Comparison of ENCODE assay signal across 19 cellular contexts in the genomic region with DNA sequence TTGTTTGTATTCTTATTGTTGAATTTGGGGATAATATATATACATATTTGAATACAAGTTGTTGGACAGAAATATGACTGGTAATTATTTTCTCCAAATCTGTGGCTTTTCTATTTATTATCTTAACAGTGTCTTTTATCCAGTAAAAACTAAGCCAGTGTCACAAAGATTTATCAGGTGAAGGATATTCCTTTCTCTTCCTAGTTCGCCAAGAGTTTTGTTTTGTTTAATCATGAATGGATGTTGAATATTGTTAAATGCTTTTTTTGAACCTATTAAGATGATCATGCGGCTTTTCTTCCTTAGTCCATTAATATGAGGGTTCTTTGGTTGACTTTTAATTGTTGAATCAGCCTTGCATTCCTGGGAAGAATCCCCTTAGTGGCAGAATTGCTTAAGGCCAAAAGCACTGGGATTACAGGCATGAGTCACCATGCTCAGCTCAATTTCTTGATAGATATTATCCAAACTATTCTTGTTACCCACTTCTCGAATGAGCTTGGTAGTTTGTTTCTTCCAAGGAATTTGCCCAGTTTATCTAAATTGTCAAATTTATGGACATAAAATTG. TPM values are rescaled to one million over a fixed set of nuclear protein-coding genes. Genes with fewer than 3 reads are reported as not detected.
DNase-seq lines count a peak whose midpoint lies in the region; ATAC-seq and TF ChIP-seq lines count a peak whose summit lies in the region.
"Had no signal": no experiment of that assay in that cellular context is flagged by ENCODE, and none has a peak within 500 bp of the region (broad histone marks: within the 10 kb centered on the region; RNA-seq: fewer than 3 reads in every experiment).

No MANE protein-coding gene starts in this region.

- H3K4me1 ChIP-seq in A673 (ENCODE audit: insufficient read depth, low read length, poor library complexity, severe bottlenecking) (no peaks in the 10 kb centered on the region), foreskin keratinocyte (peaks cover 16% of the 10 kb centered on the region)
- H3K4me1 ChIP-seq: stomach had no signal

- no peak for TF ChIP-seq POLR2A in GM18505 (IDR thresholded peaks at IDR 0.05; ENCODE audit: borderline replicate concordance, extremely low read depth, insufficient read depth, insufficient read length)

- H3K27me3 ChIP-seq in A673 (replicated peaks; ENCODE audit: insufficient read depth, low read depth, low read length, poor library complexity) (no peaks in the 10 kb centered on the region), foreskin keratinocyte (no peaks in the 10 kb centered on the region)

- H3K9me3 ChIP-seq in A673 (ENCODE audit: low read depth, low read length, poor library complexity, severe bottlenecking) = no peaks in the 10 kb centered on the region
- H3K9me3 ChIP-seq: stomach had no signal

- in situ Hi-C loops in astrocyte of the spinal cord (cut with HindIII; ENCODE audit: low sequenced_read_pairs) = no loop called here

- no peaks in the 10 kb centered on the region for H3K36me3 ChIP-seq in A673 (ENCODE audit: insufficient read depth, low read length, poor library complexity, severe bottlenecking)
- H3K36me3 ChIP-seq: stomach had no signal

- TF ChIP-seq CTCF in A673 (conservative IDR thresholded peaks at IDR 0.05; ENCODE audit: low read depth, low read length) = no peak
- TF ChIP-seq CTCF in astrocyte of the spinal cord (IDR thresholded peaks at IDR 0.05; ENCODE audit: low read depth, low read length) = no peak
- peak; percentile 23 for TF ChIP-seq CTCF in foreskin keratinocyte (conservative IDR thresholded peaks at IDR 0.05)

- ATAC-seq in foreskin keratinocyte (peak; percentile 75), GM18505 (IDR thresholded peaks at IDR 0.05; ENCODE audit: unreplicated experiment) (no peak), HG02588 (IDR thresholded peaks at IDR 0.05; ENCODE audit: unreplicated experiment) (no peak)

- POLR2A ChIA-PET in A673 (lab: Charles Lee; ENCODE audit: low non-redundant PET) = no interaction called here

- BruUV-seq in A673 (replicated peaks; lab: Mats Ljungman, UMichigan) = no TSS peak

- CTCF ChIA-PET in A673 (lab: Charles Lee) = no interaction called here

- intact Hi-C loops in A673 (cut with micrococcal nuclease; ENCODE audit: unreplicated experiment) = no loop called here

- H3K4me3 ChIP-seq in A673 (ENCODE audit: low read depth, low read length, poor library complexity, severe bottlenecking) = no peak overlapping the region
- no peak overlapping the region for H3K4me3 ChIP-seq in astrocyte of the spinal cord (ENCODE audit: low read depth, low read length)
- H3K4me3 ChIP-seq: stomach had no signal

- H3K27ac ChIP-seq in A673 (ENCODE audit: low read depth, low read length, poor library complexity, severe bottlenecking) = no peak overlapping the region
- H3K27ac ChIP-seq in foreskin keratinocyte = no peak overlapping the region
- H3K27ac ChIP-seq: stomach had no signal

- peak; percentile 35 for DNase-seq in A673 (ENCODE audit: low spot score)
- DNase-seq in HS-27A (ENCODE audit: low read depth) = peak; percentile 23
- peak; percentile 46 for DNase-seq in astrocyte of the spinal cord (ENCODE audit: low read depth, low spot score)
- DNase-seq in foreskin keratinocyte = peak in 1 of 2 donors; percentile 47
- DNase-seq in activated CD4-positive, CD25-positive, alpha-beta regulatory T cell (lab: John Stamatoyannopoulos, UW) = no peak
- no peak for DNase-seq in SKM-1 (lab: John Stamatoyannopoulos, UW; ENCODE audit: unreplicated experiment)
- DNase-seq: activated CD4-positive, alpha-beta T cell treated with anti-CD3 and anti-CD28 coated beads for 1 hour; activated CD8-positive, alpha-beta memory T cell treated with anti-CD3 and anti-CD28 coated beads, Interleukin-2, amount 50 U/mL, for 4 hours; activated naive CD4-positive, alpha-beta T cell treated with anti-CD3 and anti-CD28 coated beads, Interleukin-2, amount 50 U/mL, for 16 hours; Calu3; KBM-7; NCI-H1417 treated with DMSO at 0.1 percent for 48 hours; NCI-H524 treated with DMSO at 0.1 percent for 48 hours; nucleus accumbens; stomach; T-helper 2 cell had no signal

RNA-seq across cellular contexts. Expression of gene TEX26, which starts 53.3 kb away (rescaled TPM):
- total RNA-seq in A673 (2021) = not detected in 2 replicates
- total RNA-seq in foreskin keratinocyte = not detected in 2 replicates
- polyA plus RNA-seq in foreskin keratinocyte = not detected in 2 replicates
- total RNA-seq: Calu3, chondrocyte, stomach had no signal

Comparison
In these comparisons a context has a peak if more than half of its experiments do, and no peak if none do; other contexts are left out.
1. DNase-seq: peak in A673 (single experiment), HS-27A (single experiment) and astrocyte of the spinal cord (single experiment); none in activated CD4-positive, CD25-positive, alpha-beta regulatory T cell (0 of 4) and SKM-1 (single experiment).